ENCODE assay signal across 8 cellular contexts in the genomic region with DNA sequence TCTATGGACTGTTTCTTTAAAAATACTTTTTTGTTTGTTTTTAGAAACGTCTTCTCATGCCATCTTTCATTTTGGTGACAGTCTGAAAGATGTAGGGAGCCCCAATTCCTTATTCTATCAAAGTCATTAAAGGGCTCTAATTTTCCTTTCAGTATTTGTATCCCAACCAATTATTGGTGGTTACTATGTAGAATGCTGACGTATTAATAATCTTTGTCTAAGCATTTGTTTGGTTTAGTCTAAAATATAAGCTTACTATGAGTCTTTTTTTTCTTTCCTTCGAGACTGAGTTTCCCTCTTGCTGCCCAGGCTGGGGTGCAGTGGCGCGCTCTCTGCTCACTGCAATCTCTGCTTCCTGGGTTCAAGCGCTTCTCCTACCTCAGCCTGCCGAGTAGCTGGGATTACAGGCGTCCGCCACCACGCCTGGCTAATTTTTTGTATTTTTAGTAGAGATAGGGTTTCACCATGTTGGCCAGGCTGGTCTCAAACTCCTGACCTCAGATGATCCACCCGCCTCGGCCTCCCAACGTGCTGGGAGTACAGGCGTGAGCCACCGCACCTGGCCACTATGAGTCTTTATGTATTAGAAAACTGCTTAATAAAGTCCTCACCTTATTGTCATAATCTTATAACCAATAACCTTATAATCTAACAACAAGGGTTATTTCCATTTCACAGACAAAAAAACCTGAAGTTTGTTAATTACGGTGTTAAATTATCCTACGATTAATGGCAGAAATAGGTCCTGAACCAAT. TPM values are rescaled to one million over a fixed set of nuclear protein-coding genes. Genes with fewer than 3 reads are reported as not detected.
A peak's percentile ranks its signal among the peaks of the same experiment; 100 is the strongest.
DNase-seq lines count a peak whose midpoint lies in the region; TF ChIP-seq lines count a peak whose summit lies in the region.

No MANE protein-coding gene starts in this region.

- peak overlapping the region; percentile 49 for H4K8ac ChIP-seq in mesenchymal stem cell (ENCODE audit: low read length)

- no peak overlapping the region for H2BK15ac ChIP-seq in mesenchymal stem cell (ENCODE audit: low read depth, poor library complexity, severe bottlenecking)

- H3K4me1 Mint-ChIP-seq in activated naive CD4-positive, alpha-beta T cell treated with anti-CD3 and anti-CD28 coated beads, Interleukin-2, amount 50 U/mL, for 24 hours, result peaks cover 48% of the 10 kb centered on the region
- peaks cover 18% of the 10 kb centered on the region for H3K4me1 Mint-ChIP-seq in MCF 10A (ENCODE audit: insufficient read depth, unreplicated experiment)

- H3K27me3 ChIP-seq in mesenchymal stem cell (ENCODE audit: control insufficient read depth in 1 of 2, insufficient read depth in 1 of 2, low read length in 2 of 2) (no peaks in the 10 kb centered on the region), uterus (no peaks in the 10 kb centered on the region)

- no peak overlapping the region for H3K14ac ChIP-seq in mesenchymal stem cell (ENCODE audit: low read length in 2 of 2)

- peak overlapping the region; percentile 96 for H3K9ac ChIP-seq in mesenchymal stem cell (ENCODE audit: low read length)

- H3K27ac ChIP-seq in mesenchymal stem cell (ENCODE audit: low read length, poor library complexity, severe bottlenecking) (peak overlapping the region; percentile 87), uterus (peak overlapping the region; percentile 96 to 99)

- BruUV-seq in MCF 10A (replicated peaks; lab: Mats Ljungman, UMichigan), result no TSS peak

- DNase-seq in activated naive CD4-positive, alpha-beta T cell treated with Interleukin-2 at 50 U/mL for 16 hours, result no peak
- DNase-seq in MCF 10A (ENCODE audit: unreplicated experiment) (no peak), mesenchymal stem cell (no peak), uterus (no peak), G401 (ENCODE audit: low spot score) (no peak), Ammon's horn (ENCODE audit: low spot score) (no peak), iPS-NIHi11 (ENCODE audit: low spot score) (no peak)

- no peak overlapping the region for H2AK5ac ChIP-seq in mesenchymal stem cell (ENCODE audit: low read length, severe bottlenecking)

- H3K27me3 Mint-ChIP-seq in activated naive CD4-positive, alpha-beta T cell treated with anti-CD3 and anti-CD28 coated beads, Interleukin-2, amount 50 U/mL, for 24 hours, result no peaks in the 10 kb centered on the region
- H3K27me3 Mint-ChIP-seq in MCF 10A (ENCODE audit: insufficient read depth, unreplicated experiment), result no peaks in the 10 kb centered on the region

- peak overlapping the region in 1 of 2 experiments; percentile 33 for H3K18ac ChIP-seq in mesenchymal stem cell (ENCODE audit: low read depth in 1 of 2, low read length in 2 of 2)

- H3K27ac Mint-ChIP-seq in activated naive CD4-positive, alpha-beta T cell treated with anti-CD3 and anti-CD28 coated beads, Interleukin-2, amount 50 U/mL, for 24 hours, result peak overlapping the region; percentile 93
- peak overlapping the region; percentile 90 for H3K27ac Mint-ChIP-seq in MCF 10A (ENCODE audit: low read depth, unreplicated experiment)

- no peak overlapping the region for H4K91ac ChIP-seq in mesenchymal stem cell (ENCODE audit: low read length)

- intact Hi-C loops in MCF 10A (cut with micrococcal nuclease) (loop anchor here (2.0 to 5.0 kb wide), 3 partner anchors 63 to 402 kb away; no protein-coding TSS in a partner anchor), uterus (cut with DNase I; ENCODE audit: low total_unique reads) (no loop called here)

- H3K4ac ChIP-seq in mesenchymal stem cell (ENCODE audit: low read depth in 1 of 2, low read length in 2 of 2), result peak overlapping the region in 1 of 2 experiments; percentile 73

- H3K36me3 Mint-ChIP-seq in activated naive CD4-positive, alpha-beta T cell treated with anti-CD3 and anti-CD28 coated beads, Interleukin-2, amount 50 U/mL, for 24 hours, result peaks cover 5% of the 10 kb centered on the region
- H3K36me3 Mint-ChIP-seq in MCF 10A (ENCODE audit: insufficient read depth, unreplicated experiment), result peaks cover 6% of the 10 kb centered on the region

- peaks cover 3% of the 10 kb centered on the region for H3K79me1 ChIP-seq in mesenchymal stem cell (replicated peaks; ENCODE audit: low read length, poor library complexity, severe bottlenecking)

- CTCF ChIA-PET in MCF 10A (lab: Yijun Ruan, JAX), result interaction anchor here (0.6 to 1.1 kb wide), 7 partner anchors 13 to 1404 kb away, joined by 3 read pairs; no protein-coding TSS in a partner anchor

- peak overlapping the region; percentile 63 for H3K4me2 ChIP-seq in mesenchymal stem cell (ENCODE audit: low read length, poor library complexity, severe bottlenecking)

- no peak overlapping the region for H3K23ac ChIP-seq in mesenchymal stem cell (ENCODE audit: low read length in 2 of 2)

- peaks cover 0 to 18% of the 10 kb centered on the region in 2 experiments for H3K36me3 ChIP-seq in mesenchymal stem cell (ENCODE audit: control insufficient read depth in 1 of 2, insufficient read depth in 2 of 2, low read depth in 1 of 2, low read length in 2 of 2)
- H3K36me3 ChIP-seq in uterus, result no peaks in the 10 kb centered on the region

- H3K9me3 ChIP-seq in mesenchymal stem cell (ENCODE audit: control insufficient read depth, low read length) (no peaks in the 10 kb centered on the region), uterus (no peaks in the 10 kb centered on the region)

- H3K9me3 Mint-ChIP-seq in activated naive CD4-positive, alpha-beta T cell treated with anti-CD3 and anti-CD28 coated beads, Interleukin-2, amount 50 U/mL, for 24 hours, result no peaks in the 10 kb centered on the region
- no peaks in the 10 kb centered on the region for H3K9me3 Mint-ChIP-seq in MCF 10A (ENCODE audit: unreplicated experiment)

- H2BK120ac ChIP-seq in mesenchymal stem cell (ENCODE audit: low read depth, low read length), result no peak overlapping the region

- H3K4me3 ChIP-seq in mesenchymal stem cell (ENCODE audit: insufficient read depth in 1 of 2, low read depth in 1 of 2, low read length in 2 of 2) (peak overlapping the region in 1 of 2 experiments; percentile 88), uterus (peak overlapping the region; percentile 85 to 95)

- no peak overlapping the region for H2BK12ac ChIP-seq in mesenchymal stem cell (ENCODE audit: low read length in 2 of 2)

- H3K4me1 ChIP-seq in mesenchymal stem cell (ENCODE audit: control insufficient read depth, insufficient read depth, low read depth, low read length), result peaks cover 5% of the 10 kb centered on the region
- peaks cover 0 to 7% of the 10 kb centered on the region in 2 donors for H3K4me1 ChIP-seq in uterus

- POLR2A ChIA-PET in MCF 10A (lab: Yijun Ruan, JAX), result interaction anchor here (0.8 to 2.2 kb wide), 21 partner anchors 9 to 385 kb away, joined by 3 to 29 read pairs (median 4); a partner anchor contains a TSS

- in situ Hi-C loops in G401 (cut with HindIII; ENCODE audit: low sequenced_read_pairs), result no loop called here

- no peak overlapping the region for H2AFZ ChIP-seq in mesenchymal stem cell (ENCODE audit: low read depth, low read length)

- peak overlapping the region; percentile 90 for H3K4me3 Mint-ChIP-seq in activated naive CD4-positive, alpha-beta T cell treated with anti-CD3 and anti-CD28 coated beads, Interleukin-2, amount 50 U/mL, for 24 hours
- H3K4me3 Mint-ChIP-seq in MCF 10A (ENCODE audit: unreplicated experiment), result peak overlapping the region; percentile 86

- TF ChIP-seq POLR2A in uterus (IDR thresholded peaks at IDR 0.05), result no peak

- no peak for TF ChIP-seq CTCF in MCF 10A (IDR thresholded peaks at IDR 0.05; ENCODE audit: unreplicated experiment)
- no peak for TF ChIP-seq CTCF in uterus (IDR thresholded peaks at IDR 0.05)

- 80% methylated on average over 15 of the region's 17 CpGs for WGBS in mesenchymal stem cell

- no peak overlapping the region for H2BK5ac ChIP-seq in mesenchymal stem cell (ENCODE audit: low read depth, low read length, poor library complexity, severe bottlenecking)

RNA-seq across cellular contexts. Expression of a gene that starts 0.8 kb away (rescaled TPM):
- total RNA-seq in MCF 10A (2022) (44.6 and 52.7 TPM in 2 replicates), uterus (10 to 100 TPM; 17.1 to 30.3 (median 25.7) TPM)
- polyA plus RNA-seq in mesenchymal stem cell (2013, experiment 1 of 2), result 17.4 TPM
- polyA plus RNA-seq in mesenchymal stem cell (2013, experiment 2 of 2), result 17.0 TPM
- total RNA-seq in G401 (2014; rRNA removed; shearing (Covaris generic)), result 16.9 and 20.6 TPM in 2 replicates
